12 cellular contexts compared by ENCODE assay signal in the genomic region with DNA sequence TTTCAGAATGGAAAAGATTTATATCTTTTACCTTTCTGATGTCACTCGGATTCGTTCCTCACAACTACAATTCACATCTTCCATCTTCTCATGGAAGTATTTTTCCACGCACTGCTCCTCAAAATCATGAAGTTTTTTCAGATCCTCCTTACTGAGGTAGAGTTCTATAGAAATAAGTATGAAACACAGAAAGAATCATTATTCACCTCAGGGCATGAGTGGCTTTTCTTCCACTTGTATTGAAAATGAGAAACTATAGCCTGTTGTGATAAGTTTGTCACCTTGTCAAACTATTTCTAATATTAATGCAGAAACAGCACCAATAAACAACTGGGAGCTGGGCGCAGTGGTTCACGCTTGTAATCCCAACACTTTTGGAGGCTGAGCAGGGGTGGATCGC.
"Had no signal": no experiment of that assay in that cellular context is flagged by ENCODE, and none has a peak within 500 bp of the region (broad histone marks: within the 10 kb centered on the region; RNA-seq: fewer than 3 reads in every experiment).

No MANE protein-coding gene starts in this region.

- H3K4me3 ChIP-seq: esophagus squamous epithelium, gastroesophageal sphincter, psoas muscle, right lobe of liver, tibial artery, upper lobe of left lung, uterus had no signal

- H3K9me3 Mint-ChIP-seq: nephron; stimulated activated effector memory CD8-positive, alpha-beta T cell treated with anti-CD3 and anti-CD28 coated beads, Interleukin-12 subunit alpha, Interleukin-12 subunit beta, amount 100 ng/mL, for 72 hours had no signal

- H3K36me3 Mint-ChIP-seq: stimulated activated effector memory CD8-positive, alpha-beta T cell treated with anti-CD3 and anti-CD28 coated beads, Interleukin-12 subunit alpha, Interleukin-12 subunit beta, amount 100 ng/mL, for 72 hours had no signal

- H3K4me1 Mint-ChIP-seq: nephron had no signal

- DNase-seq: esophagus squamous epithelium, foreskin fibroblast, psoas muscle, retina, tibial artery, uterus had no signal

- H3K9me3 ChIP-seq: esophagus squamous epithelium, gastroesophageal sphincter, psoas muscle, right lobe of liver, tibial artery, upper lobe of left lung, uterus had no signal

- H3K4me1 ChIP-seq: esophagus squamous epithelium, gastroesophageal sphincter, psoas muscle, right lobe of liver, tibial artery, upper lobe of left lung, uterus had no signal

- H3K4me3 Mint-ChIP-seq: nephron; stimulated activated effector memory CD8-positive, alpha-beta T cell treated with anti-CD3 and anti-CD28 coated beads, Interleukin-12 subunit alpha, Interleukin-12 subunit beta, amount 100 ng/mL, for 72 hours had no signal

- ATAC-seq: gastroesophageal sphincter; psoas muscle; stimulated activated naive CD8-positive, alpha-beta T cell treated with anti-CD3 and anti-CD28 coated beads, Interleukin-15, Interleukin-2, amounts not matched to agents 100 U/mL and 50 U/mL, for 24 hours had no signal

- H3K27ac Mint-ChIP-seq: nephron had no signal

- H3K27ac ChIP-seq: esophagus squamous epithelium, gastroesophageal sphincter, psoas muscle, right lobe of liver, tibial artery, upper lobe of left lung, uterus had no signal

- H3K36me3 ChIP-seq: esophagus squamous epithelium, gastroesophageal sphincter, right lobe of liver, tibial artery, upper lobe of left lung, uterus had no signal

- H3K27me3 ChIP-seq: right lobe of liver, upper lobe of left lung, uterus had no signal
